In the genomic region with DNA sequence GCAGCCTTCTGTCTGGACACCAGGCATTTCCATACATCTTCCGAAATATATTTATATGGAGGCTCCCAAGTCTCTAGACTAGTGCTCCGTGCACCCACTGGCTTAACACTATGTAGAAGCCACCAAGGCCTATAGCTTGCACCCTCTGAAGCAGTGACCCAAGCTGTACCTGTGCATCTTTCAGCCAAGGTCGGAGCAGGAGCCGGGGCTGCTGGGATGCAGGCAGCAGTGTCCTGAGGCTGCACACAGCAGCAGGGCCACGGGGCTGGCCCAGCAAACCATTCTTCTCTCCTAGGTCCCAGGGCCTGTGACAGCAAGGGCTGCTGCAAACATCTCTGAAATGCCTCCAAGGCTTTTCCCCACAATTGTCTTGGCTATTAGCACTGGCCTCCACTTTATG, we compare ENCODE assay signal across 8 cellular contexts.
DNase-seq lines count a peak whose midpoint lies in the region; ATAC-seq and TF ChIP-seq lines count a peak whose summit lies in the region.
"Not testable (repeated sequence)": the region's sequence is repeated elsewhere in the genome, so short reads cannot be mapped to it uniquely, and the experiment has no call there.

No MANE protein-coding gene starts in this region.

- H3K9me3 ChIP-seq in Peyer's patch; right cardiac atrium (ENCODE audit: control insufficient read depth, low read length); psoas muscle; upper lobe of right lung: not testable (repeated sequence)

- not testable (repeated sequence) for H3K36me3 Mint-ChIP-seq in activated naive CD4-positive, alpha-beta T cell treated with anti-CD3 and anti-CD28 coated beads, Interleukin-2, amount 10 ng/mL, durations not matched to agents 7 days and 5 days

- CTCF ChIA-PET in activated naive CD4-positive, alpha-beta T cell treated with anti-CD3 and anti-CD28 coated beads, Interleukin-2, amount 10 ng/mL, durations not matched to agents 7 days and 5 days (lab: Charles Lee): not testable (repeated sequence)

- intact Hi-C loops in cardiac septum (cut with DNase I); right cardiac atrium (cut with DNase I); psoas muscle (cut with DNase I); upper lobe of right lung (cut with DNase I): not testable (repeated sequence)

- TF ChIP-seq CTCF in Peyer's patch (IDR thresholded peaks at IDR 0.05); psoas muscle (IDR thresholded peaks at IDR 0.05); upper lobe of right lung (IDR thresholded peaks at IDR 0.05): not testable (repeated sequence)

- not testable (repeated sequence) for H3K27me3 Mint-ChIP-seq in activated naive CD4-positive, alpha-beta T cell treated with anti-CD3 and anti-CD28 coated beads, Interleukin-2, amount 10 ng/mL, durations not matched to agents 7 days and 5 days

- TF ChIP-seq POLR2A in Peyer's patch (IDR thresholded peaks at IDR 0.05): not testable (repeated sequence)

- 90% methylated on average over 3 of the region's 5 CpGs for WGBS in right cardiac atrium
- 75 to 78% (median 77%) methylated on average over 3 of the region's 5 CpGs for WGBS in psoas muscle, 3 donors

- not testable (repeated sequence) for H3K4me1 Mint-ChIP-seq in activated naive CD4-positive, alpha-beta T cell treated with anti-CD3 and anti-CD28 coated beads, Interleukin-2, amount 10 ng/mL, durations not matched to agents 7 days and 5 days

- not testable (repeated sequence) for H3K4me3 Mint-ChIP-seq in activated naive CD4-positive, alpha-beta T cell treated with anti-CD3 and anti-CD28 coated beads, Interleukin-2, amount 10 ng/mL, durations not matched to agents 7 days and 5 days

- H3K9me3 Mint-ChIP-seq in activated naive CD4-positive, alpha-beta T cell treated with anti-CD3 and anti-CD28 coated beads, Interleukin-2, amount 10 ng/mL, durations not matched to agents 7 days and 5 days: not testable (repeated sequence)

- not testable (repeated sequence) for H3K4me3 ChIP-seq in Peyer's patch; right cardiac atrium (ENCODE audit: low read length); psoas muscle; upper lobe of right lung

- peak in 2 of 3 donors; percentile 15 to 46 for DNase-seq in Peyer's patch
- DNase-seq in activated CD8-positive, alpha-beta memory T cell treated with anti-CD3 and anti-CD28 coated beads, Interleukin-2, amount 50 U/mL, for 48 hours: peak; percentile 46
- peak; percentile 19 for DNase-seq in activated naive CD4-positive, alpha-beta T cell treated with anti-CD3 and anti-CD28 coated beads, Interleukin-2, amount 10 ng/mL, durations not matched to agents 7 days and 5 days
- DNase-seq in cardiac septum (ENCODE audit: low spot score): peak; percentile 63
- DNase-seq in right cardiac atrium: peak in 2 of 3 donors; percentile 17 to 41
- peak; percentile 89 for DNase-seq in mesenteric fat pad (ENCODE audit: low spot score)
- peak; percentile 6 to 48 for DNase-seq in psoas muscle
- DNase-seq in upper lobe of right lung: peak; percentile 67

- H3K27me3 ChIP-seq in Peyer's patch; right cardiac atrium (ENCODE audit: control insufficient read depth, insufficient read depth); psoas muscle (ENCODE audit: insufficient read depth in 3 of 3, low read length in 2 of 3); upper lobe of right lung: not testable (repeated sequence)

- H3K27ac Mint-ChIP-seq in activated naive CD4-positive, alpha-beta T cell treated with anti-CD3 and anti-CD28 coated beads, Interleukin-2, amount 10 ng/mL, durations not matched to agents 7 days and 5 days: not testable (repeated sequence)

- not testable (repeated sequence) for H3K36me3 ChIP-seq in Peyer's patch; psoas muscle (ENCODE audit: insufficient read depth in 1 of 2, low read depth in 1 of 2); upper lobe of right lung

- not testable (repeated sequence) for H3K4me1 ChIP-seq in Peyer's patch; right cardiac atrium (ENCODE audit: control insufficient read depth, insufficient read depth, low read length); psoas muscle; upper lobe of right lung

- ATAC-seq in right cardiac atrium, psoas muscle, upper lobe of right lung: not testable (repeated sequence)

- not testable (repeated sequence) for H3K27ac ChIP-seq in Peyer's patch; right cardiac atrium (ENCODE audit: low read length); psoas muscle; upper lobe of right lung

Comparison
In these comparisons a context has a peak if more than half of its experiments do, and no peak if none do; other contexts are left out.
1. DNase-seq: peak in every context shown above with its lines; median percentile 89 in mesenteric fat pad; 67 in upper lobe of right lung; 63 in cardiac septum; 46 in activated CD8-positive, alpha-beta memory T cell treated with anti-CD3 and anti-CD28 coated beads, Interleukin-2, amount 50 U/mL, for 48 hours; 30 in Peyer's patch; 29 in right cardiac atrium; 27 in psoas muscle; 19 in activated naive CD4-positive, alpha-beta T cell treated with anti-CD3 and anti-CD28 coated beads, Interleukin-2, amount 10 ng/mL, durations not matched to agents 7 days and 5 days.